In the genomic region with DNA sequence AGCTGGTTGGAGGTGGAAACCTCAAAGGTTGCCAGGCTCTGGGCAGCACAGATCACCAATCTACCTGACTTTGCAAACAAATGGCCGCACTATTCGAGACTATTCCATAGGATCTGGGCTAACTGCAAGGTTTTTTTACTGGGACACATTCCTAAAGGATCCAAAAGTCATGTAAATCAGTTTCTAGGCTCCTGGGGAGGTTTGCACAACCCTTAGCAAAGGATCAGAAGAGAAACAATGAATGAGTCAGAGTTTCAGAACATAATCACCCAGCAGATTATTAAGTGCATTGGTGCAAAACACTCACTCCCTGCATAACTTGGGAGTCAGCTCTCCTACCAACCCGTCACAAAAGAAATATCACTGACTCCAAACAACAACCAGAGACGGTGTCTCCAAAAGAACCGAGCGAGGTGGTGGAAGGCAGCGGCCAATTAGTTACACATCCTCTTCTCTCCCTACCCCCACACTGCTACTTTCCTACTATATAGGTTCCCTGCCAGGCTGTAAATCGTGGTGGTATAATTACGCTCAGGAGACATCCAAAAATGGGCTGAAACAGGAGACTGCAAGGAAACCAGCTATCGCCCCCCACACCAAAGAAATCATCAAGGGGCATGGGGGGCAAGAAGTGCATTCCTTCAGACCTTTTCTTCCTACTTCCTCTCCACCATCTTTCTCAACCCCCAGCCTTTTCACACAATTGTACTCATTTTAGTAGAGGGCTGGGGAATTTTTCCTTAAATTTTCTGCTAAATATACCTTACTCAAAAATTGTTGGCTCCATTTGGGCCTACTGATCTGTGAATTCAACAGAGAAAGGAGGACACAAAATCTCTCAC, we compare ENCODE assay signal across 1 cellular context.
TF ChIP-seq lines count a peak whose summit lies in the region.

No MANE protein-coding gene starts in this region.

TF ChIP-seq in HepG2, 621 proteins besides CTCF, POLR2A, EP300 and RAD21 (continued from another document and continues in another):
- no peak for TF ChIP-seq ISX (CRISPR knock-in tag; conservative IDR thresholded peaks at IDR 0.05)
- TF ChIP-seq, protein P1, sequence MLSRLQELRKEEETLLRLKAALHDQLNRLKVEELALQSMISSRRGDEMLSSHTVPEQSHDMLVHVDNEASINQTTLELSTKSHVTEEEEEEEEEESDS (CRISPR knock-in tag; IDR thresholded peaks at IDR 0.05; ENCODE audit: borderline replicate concordance): peak; percentile 61; the same call in 1 of the 2 replicates
- TF ChIP-seq ZNF660 (CRISPR knock-in tag; IDR thresholded peaks at IDR 0.05; ENCODE audit: borderline replicate concordance, low read depth): no peak
- TF ChIP-seq, protein P2, sequence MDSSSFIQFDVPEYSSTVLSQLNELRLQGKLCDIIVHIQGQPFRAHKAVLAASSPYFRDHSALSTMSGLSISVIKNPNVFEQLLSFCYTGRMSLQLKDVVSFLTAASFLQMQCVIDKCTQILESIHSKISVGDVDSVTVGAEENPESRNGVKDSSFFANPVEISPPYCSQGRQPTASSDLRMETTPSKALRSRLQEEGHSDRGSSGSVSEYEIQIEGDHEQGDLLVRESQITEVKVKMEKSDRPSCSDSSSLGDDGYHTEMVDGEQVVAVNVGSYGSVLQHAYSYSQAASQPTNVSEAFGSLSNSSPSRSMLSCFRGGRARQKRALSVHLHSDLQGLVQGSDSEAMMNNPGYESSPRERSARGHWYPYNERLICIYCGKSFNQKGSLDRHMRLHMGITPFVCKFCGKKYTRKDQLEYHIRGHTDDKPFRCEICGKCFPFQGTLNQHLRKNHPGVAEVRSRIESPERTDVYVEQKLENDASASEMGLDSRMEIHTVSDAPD (CRISPR knock-in tag; IDR thresholded peaks at IDR 0.05): 0 out of 2 replicates have a peak, but pooled peaks have one; percentile 28
- no peak for TF ChIP-seq ZNF460 (CRISPR knock-in tag; IDR thresholded peaks at IDR 0.05; ENCODE audit: borderline replicate concordance)
- TF ChIP-seq, protein P3, sequence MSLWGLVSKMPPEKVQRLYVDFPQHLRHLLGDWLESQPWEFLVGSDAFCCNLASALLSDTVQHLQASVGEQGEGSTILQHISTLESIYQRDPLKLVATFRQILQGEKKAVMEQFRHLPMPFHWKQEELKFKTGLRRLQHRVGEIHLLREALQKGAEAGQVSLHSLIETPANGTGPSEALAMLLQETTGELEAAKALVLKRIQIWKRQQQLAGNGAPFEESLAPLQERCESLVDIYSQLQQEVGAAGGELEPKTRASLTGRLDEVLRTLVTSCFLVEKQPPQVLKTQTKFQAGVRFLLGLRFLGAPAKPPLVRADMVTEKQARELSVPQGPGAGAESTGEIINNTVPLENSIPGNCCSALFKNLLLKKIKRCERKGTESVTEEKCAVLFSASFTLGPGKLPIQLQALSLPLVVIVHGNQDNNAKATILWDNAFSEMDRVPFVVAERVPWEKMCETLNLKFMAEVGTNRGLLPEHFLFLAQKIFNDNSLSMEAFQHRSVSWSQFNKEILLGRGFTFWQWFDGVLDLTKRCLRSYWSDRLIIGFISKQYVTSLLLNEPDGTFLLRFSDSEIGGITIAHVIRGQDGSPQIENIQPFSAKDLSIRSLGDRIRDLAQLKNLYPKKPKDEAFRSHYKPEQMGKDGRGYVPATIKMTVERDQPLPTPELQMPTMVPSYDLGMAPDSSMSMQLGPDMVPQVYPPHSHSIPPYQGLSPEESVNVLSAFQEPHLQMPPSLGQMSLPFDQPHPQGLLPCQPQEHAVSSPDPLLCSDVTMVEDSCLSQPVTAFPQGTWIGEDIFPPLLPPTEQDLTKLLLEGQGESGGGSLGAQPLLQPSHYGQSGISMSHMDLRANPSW (CRISPR knock-in tag; IDR thresholded peaks at IDR 0.05; ENCODE audit: borderline replicate concordance): 0 out of 2 replicates have a peak, but pooled peaks have one; percentile 63
- peak; percentile 7 for TF ChIP-seq ZMYM4 (CRISPR knock-in tag; IDR thresholded peaks at IDR 0.05)
- no peak for TF ChIP-seq HMGA1 (CRISPR knock-in tag; conservative IDR thresholded peaks at IDR 0.05)
- 0 out of 2 replicates have a peak, but pooled peaks have one; percentile 9 for TF ChIP-seq ZMYM2 (CRISPR knock-in tag; IDR thresholded peaks at IDR 0.05)
- TF ChIP-seq, protein P4, sequence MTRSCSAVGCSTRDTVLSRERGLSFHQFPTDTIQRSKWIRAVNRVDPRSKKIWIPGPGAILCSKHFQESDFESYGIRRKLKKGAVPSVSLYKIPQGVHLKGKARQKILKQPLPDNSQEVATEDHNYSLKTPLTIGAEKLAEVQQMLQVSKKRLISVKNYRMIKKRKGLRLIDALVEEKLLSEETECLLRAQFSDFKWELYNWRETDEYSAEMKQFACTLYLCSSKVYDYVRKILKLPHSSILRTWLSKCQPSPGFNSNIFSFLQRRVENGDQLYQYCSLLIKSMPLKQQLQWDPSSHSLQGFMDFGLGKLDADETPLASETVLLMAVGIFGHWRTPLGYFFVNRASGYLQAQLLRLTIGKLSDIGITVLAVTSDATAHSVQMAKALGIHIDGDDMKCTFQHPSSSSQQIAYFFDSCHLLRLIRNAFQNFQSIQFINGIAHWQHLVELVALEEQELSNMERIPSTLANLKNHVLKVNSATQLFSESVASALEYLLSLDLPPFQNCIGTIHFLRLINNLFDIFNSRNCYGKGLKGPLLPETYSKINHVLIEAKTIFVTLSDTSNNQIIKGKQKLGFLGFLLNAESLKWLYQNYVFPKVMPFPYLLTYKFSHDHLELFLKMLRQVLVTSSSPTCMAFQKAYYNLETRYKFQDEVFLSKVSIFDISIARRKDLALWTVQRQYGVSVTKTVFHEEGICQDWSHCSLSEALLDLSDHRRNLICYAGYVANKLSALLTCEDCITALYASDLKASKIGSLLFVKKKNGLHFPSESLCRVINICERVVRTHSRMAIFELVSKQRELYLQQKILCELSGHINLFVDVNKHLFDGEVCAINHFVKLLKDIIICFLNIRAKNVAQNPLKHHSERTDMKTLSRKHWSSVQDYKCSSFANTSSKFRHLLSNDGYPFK (CRISPR knock-in tag; IDR thresholded peaks at IDR 0.05; ENCODE audit: borderline replicate concordance): no peak
- TF ChIP-seq BRCA1 (CRISPR knock-in tag; IDR thresholded peaks at IDR 0.05): no peak
- TF ChIP-seq, protein P5, sequence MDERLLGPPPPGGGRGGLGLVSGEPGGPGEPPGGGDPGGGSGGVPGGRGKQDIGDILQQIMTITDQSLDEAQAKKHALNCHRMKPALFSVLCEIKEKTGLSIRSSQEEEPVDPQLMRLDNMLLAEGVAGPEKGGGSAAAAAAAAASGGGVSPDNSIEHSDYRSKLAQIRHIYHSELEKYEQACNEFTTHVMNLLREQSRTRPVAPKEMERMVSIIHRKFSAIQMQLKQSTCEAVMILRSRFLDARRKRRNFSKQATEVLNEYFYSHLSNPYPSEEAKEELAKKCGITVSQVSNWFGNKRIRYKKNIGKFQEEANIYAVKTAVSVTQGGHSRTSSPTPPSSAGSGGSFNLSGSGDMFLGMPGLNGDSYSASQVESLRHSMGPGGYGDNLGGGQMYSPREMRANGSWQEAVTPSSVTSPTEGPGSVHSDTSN (CRISPR knock-in tag; IDR thresholded peaks at IDR 0.05): no peak
- peak; percentile 5; the same call in 1 of the 2 replicates for TF ChIP-seq ZNF747 (CRISPR knock-in tag; IDR thresholded peaks at IDR 0.05; ENCODE audit: borderline replicate concordance)
- no peak for TF ChIP-seq ZNF549 (CRISPR knock-in tag; IDR thresholded peaks at IDR 0.05)
- TF ChIP-seq, protein P6, sequence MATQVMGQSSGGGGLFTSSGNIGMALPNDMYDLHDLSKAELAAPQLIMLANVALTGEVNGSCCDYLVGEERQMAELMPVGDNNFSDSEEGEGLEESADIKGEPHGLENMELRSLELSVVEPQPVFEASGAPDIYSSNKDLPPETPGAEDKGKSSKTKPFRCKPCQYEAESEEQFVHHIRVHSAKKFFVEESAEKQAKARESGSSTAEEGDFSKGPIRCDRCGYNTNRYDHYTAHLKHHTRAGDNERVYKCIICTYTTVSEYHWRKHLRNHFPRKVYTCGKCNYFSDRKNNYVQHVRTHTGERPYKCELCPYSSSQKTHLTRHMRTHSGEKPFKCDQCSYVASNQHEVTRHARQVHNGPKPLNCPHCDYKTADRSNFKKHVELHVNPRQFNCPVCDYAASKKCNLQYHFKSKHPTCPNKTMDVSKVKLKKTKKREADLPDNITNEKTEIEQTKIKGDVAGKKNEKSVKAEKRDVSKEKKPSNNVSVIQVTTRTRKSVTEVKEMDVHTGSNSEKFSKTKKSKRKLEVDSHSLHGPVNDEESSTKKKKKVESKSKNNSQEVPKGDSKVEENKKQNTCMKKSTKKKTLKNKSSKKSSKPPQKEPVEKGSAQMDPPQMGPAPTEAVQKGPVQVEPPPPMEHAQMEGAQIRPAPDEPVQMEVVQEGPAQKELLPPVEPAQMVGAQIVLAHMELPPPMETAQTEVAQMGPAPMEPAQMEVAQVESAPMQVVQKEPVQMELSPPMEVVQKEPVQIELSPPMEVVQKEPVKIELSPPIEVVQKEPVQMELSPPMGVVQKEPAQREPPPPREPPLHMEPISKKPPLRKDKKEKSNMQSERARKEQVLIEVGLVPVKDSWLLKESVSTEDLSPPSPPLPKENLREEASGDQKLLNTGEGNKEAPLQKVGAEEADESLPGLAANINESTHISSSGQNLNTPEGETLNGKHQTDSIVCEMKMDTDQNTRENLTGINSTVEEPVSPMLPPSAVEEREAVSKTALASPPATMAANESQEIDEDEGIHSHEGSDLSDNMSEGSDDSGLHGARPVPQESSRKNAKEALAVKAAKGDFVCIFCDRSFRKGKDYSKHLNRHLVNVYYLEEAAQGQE (IDR thresholded peaks at IDR 0.05; ENCODE audit: borderline replicate concordance in 1 of 2, low read depth in 1 of 2, low read length in 2 of 2): 0 out of 4 replicates have a peak, but pooled peaks of 1 of the 2 experiments have one; percentile 0
- TF ChIP-seq, protein P7, sequence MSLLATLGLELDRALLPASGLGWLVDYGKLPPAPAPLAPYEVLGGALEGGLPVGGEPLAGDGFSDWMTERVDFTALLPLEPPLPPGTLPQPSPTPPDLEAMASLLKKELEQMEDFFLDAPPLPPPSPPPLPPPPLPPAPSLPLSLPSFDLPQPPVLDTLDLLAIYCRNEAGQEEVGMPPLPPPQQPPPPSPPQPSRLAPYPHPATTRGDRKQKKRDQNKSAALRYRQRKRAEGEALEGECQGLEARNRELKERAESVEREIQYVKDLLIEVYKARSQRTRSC (CRISPR knock-in tag; IDR thresholded peaks at IDR 0.05; ENCODE audit: low read depth): no peak
- no peak for TF ChIP-seq ZNF446 (CRISPR knock-in tag; IDR thresholded peaks at IDR 0.05)
- no peak for TF ChIP-seq IKZF4 (CRISPR knock-in tag; IDR thresholded peaks at IDR 0.05; ENCODE audit: borderline replicate concordance, low read depth, not compliant biosample characterization)
- TF ChIP-seq ZMYM3 (CRISPR knock-in tag; IDR thresholded peaks at IDR 0.05): no peak
- TF ChIP-seq ZNF746 (CRISPR knock-in tag; IDR thresholded peaks at IDR 0.05): no peak
- no peak; a peak in 1 of 4 replicates for TF ChIP-seq NR2F1 (CRISPR knock-in tag; IDR thresholded peaks at IDR 0.05)
- TF ChIP-seq, protein P8, sequence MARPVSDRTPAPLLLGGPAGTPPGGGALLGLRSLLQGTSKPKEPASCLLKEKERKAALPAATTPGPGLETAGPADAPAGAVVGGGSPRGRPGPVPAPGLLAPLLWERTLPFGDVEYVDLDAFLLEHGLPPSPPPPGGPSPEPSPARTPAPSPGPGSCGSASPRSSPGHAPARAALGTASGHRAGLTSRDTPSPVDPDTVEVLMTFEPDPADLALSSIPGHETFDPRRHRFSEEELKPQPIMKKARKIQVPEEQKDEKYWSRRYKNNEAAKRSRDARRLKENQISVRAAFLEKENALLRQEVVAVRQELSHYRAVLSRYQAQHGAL (CRISPR knock-in tag; IDR thresholded peaks at IDR 0.05; ENCODE audit: not compliant biosample characterization): no peak
- TF ChIP-seq, protein P9, sequence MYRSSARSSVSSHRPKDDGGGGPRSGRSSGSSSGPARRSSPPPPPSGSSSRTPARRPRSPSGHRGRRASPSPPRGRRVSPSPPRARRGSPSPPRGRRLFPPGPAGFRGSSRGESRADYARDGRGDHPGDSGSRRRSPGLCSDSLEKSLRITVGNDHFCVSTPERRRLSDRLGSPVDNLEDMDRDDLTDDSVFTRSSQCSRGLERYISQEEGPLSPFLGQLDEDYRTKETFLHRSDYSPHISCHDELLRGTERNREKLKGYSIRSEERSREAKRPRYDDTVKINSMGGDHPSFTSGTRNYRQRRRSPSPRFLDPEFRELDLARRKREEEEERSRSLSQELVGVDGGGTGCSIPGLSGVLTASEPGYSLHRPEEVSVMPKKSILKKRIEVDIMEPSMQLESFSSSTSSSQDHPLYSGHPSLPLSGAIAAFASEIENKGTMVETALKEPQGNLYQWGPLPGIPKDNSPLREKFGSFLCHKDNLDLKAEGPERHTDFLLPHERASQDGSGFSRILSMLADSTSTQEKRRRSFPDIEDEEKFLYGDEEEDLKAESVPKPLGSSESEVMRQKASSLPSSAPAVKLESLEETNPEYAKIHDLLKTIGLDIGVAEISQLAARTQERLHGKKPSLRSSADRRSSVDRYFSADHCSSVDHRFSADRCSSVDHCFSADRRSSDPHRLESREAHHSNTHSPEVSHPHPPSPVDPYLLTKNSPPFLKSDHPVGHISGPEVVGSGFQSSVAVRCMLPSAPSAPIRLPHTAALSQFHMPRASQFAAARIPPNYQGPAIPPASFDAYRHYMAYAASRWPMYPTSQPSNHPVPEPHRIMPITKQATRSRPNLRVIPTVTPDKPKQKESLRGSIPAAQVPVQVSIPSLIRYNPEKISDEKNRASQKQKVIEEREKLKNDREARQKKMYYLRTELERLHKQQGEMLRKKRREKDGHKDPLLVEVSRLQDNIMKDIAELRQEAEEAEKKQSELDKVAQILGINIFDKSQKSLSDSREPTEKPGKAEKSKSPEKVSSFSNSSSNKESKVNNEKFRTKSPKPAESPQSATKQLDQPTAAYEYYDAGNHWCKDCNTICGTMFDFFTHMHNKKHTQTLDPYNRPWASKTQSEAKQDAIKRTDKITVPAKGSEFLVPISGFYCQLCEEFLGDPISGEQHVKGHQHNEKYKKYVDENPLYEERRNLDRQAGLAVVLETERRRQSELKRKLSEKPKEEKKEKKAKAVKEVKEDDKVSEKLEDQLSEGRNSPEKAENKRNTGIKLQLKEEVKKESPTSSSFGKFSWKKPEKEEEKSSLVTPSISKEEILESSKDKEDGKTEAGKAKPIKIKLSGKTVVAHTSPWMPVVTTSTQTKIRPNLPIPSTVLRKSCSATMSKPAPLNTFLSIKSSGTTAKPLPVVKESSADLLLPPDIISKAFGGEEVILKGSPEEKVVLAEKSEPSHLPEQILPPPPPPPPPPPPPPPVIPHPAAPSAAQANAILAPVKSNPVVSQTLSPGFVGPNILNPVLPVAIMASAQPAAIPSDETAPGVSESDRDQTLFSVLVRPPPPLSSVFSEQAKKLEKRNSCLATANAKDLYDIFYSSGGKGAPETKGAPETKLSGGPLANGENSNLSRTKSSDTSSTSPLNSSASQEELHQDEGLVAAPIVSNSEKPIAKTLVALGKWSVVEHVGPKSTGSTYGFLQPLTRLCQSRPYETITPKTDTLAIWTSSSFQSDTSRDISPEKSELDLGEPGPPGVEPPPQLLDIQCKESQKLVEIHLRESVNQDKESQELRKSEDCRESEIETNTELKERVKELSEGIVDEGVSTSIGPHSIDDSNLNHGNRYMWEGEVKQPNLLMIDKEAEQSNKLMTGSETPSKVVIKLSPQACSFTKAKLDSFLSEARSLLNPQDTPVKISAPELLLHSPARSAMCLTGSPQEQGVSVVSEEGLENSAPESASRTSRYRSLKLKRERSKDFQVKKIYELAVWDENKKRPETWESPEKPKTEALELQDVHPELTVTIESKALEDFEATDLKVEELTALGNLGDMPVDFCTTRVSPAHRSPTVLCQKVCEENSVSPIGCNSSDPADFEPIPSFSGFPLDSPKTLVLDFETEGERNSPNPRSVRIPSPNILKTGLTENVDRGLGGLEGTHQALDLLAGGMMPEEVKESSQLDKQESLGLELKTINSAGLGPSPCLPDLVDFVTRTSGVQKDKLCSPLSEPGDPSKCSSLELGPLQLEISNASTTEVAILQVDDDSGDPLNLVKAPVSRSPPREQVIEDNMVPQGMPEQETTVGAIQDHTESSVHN (CRISPR knock-in tag; IDR thresholded peaks at IDR 0.05): no peak
